ENCODE assay signal across 16 cellular contexts in the genomic region with DNA sequence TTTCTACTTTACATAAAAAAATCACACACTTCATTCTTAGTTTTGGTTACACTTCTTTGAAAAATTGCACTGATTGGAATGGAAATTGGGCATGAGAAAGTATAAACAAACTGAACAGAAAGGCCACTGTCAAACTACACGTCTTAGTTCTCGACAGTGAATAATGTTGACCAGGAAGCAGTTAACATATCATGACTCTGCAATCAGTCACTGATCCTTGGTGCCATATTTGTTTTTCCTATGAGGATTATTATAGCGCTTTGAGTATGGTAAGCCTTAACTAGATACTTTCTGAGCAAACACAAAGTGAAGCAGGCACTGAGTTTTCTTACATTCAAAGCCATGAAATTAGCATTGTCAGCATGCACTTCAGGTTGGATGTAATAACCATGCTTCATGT.
DNase-seq lines count a peak whose midpoint lies in the region; ATAC-seq, FAIRE-seq and TF ChIP-seq lines count a peak whose summit lies in the region.
"Had no signal": no experiment of that assay in that cellular context is flagged by ENCODE, and none has a peak within 500 bp of the region (broad histone marks: within the 10 kb centered on the region; RNA-seq: fewer than 3 reads in every experiment).

No MANE protein-coding gene starts in this region.

- H3K27ac ChIP-seq in A549: no peak overlapping the region
- H3K27ac ChIP-seq in osteoblast (ENCODE audit: low read depth, low read length): no peak overlapping the region
- H3K27ac ChIP-seq: C4-2B, KMS-11 had no signal

- TF ChIP-seq POLR2A in A549 (IDR thresholded peaks at IDR 0.05; ENCODE audit: low read length) (no peak), H54 (IDR thresholded peaks at IDR 0.05; ENCODE audit: low read depth, low read length) (no peak)

- no peak for ATAC-seq in A549
- no peak for ATAC-seq in GM18517 (IDR thresholded peaks at IDR 0.05; ENCODE audit: unreplicated experiment)
- no peak for ATAC-seq in GM21825 (IDR thresholded peaks at IDR 0.05; ENCODE audit: unreplicated experiment)

- H3K4me1 ChIP-seq in A549 (no peaks in the 10 kb centered on the region), osteoblast (ENCODE audit: insufficient read depth, low read length) (peaks cover 7% of the 10 kb centered on the region)
- H3K4me1 ChIP-seq: Caco-2 had no signal

- H3K79me2 ChIP-seq in osteoblast (ENCODE audit: insufficient read depth, low read length): no peaks in the 10 kb centered on the region

- DNase-seq in A549 (ENCODE audit: low read depth in 1 of 2, low spot score in 1 of 2): no peak
- DNase-seq in H54 (ENCODE audit: insufficient read length, low spot score): no peak
- DNase-seq in M059J (ENCODE audit: low read depth): peak; percentile 11
- no peak for DNase-seq in osteoblast (ENCODE audit: insufficient read length, low spot score, missing footprints)
- DNase-seq: AML-193; Caco-2; CD4-positive, alpha-beta T cell; HCEC 1CT; HFFc6 had no signal

- CTCF ChIA-PET in A549 (lab: Yijun Ruan, JAX): no interaction called here

- no peak for TF ChIP-seq CTCF in A549 (IDR thresholded peaks at IDR 0.05)
- TF ChIP-seq CTCF in osteoblast (IDR thresholded peaks at IDR 0.05; ENCODE audit: extremely low read depth, low read depth, low read length): no peak

- 63% methylated on average over 3 of the region's 3 CpGs for WGBS in A549 (ENCODE audit: missing lambda C conversion rate)

- POLR2A ChIA-PET in A549 (lab: Yijun Ruan, JAX): no interaction called here

- no peak for TF ChIP-seq RAD21 in A549 (conservative IDR thresholded peaks at IDR 0.05 in 1 of 2, IDR thresholded peaks at IDR 0.05 in 1 of 2)

- no peaks in the 10 kb centered on the region for H3K36me3 ChIP-seq in osteoblast (ENCODE audit: insufficient read depth, low read length)

- H4K20me1 ChIP-seq in osteoblast (ENCODE audit: insufficient read depth, low read length): no peaks in the 10 kb centered on the region

- TF ChIP-seq EP300 in A549 (IDR thresholded peaks at IDR 0.05): no peak

- H3K4me2 ChIP-seq in A549 (no peak overlapping the region), osteoblast (ENCODE audit: insufficient read depth, low read length) (no peak overlapping the region)
- H3K4me2 ChIP-seq: KMS-11 had no signal

- no peaks in the 10 kb centered on the region for H3K9me3 ChIP-seq in A549
- no peaks in the 10 kb centered on the region for H3K9me3 ChIP-seq in osteoblast (ENCODE audit: low read depth, low read length)
- H3K9me3 ChIP-seq: Caco-2 had no signal

- peak overlapping the region; percentile 1 for H2AFZ ChIP-seq in osteoblast (ENCODE audit: low read length)

- H3K4me3 ChIP-seq in A549 (no peak overlapping the region), osteoblast (ENCODE audit: insufficient read depth, low read length) (no peak overlapping the region)

- no peak for FAIRE-seq in A549 (lab: Jason Lieb, UNC)
- FAIRE-seq in H54 (lab: Jason Lieb, UNC): peak; percentile 30
- FAIRE-seq: D721Med, G401.6, GM12891 had no signal

- H3K27me3 ChIP-seq in osteoblast (ENCODE audit: insufficient read depth, low read length): no peaks in the 10 kb centered on the region

TF ChIP-seq in A549, 52 proteins besides CTCF, POLR2A, EP300 and RAD21:
- TF ChIP-seq CBX2 (IDR thresholded peaks at IDR 0.05; ENCODE audit: borderline replicate concordance, low read depth) (no peak), MAFK (IDR thresholded peaks at IDR 0.05; ENCODE audit: partially characterized antibody) (peak; percentile 68)
